Comparison of ENCODE assay signal across 22 cellular contexts in the genomic region with DNA sequence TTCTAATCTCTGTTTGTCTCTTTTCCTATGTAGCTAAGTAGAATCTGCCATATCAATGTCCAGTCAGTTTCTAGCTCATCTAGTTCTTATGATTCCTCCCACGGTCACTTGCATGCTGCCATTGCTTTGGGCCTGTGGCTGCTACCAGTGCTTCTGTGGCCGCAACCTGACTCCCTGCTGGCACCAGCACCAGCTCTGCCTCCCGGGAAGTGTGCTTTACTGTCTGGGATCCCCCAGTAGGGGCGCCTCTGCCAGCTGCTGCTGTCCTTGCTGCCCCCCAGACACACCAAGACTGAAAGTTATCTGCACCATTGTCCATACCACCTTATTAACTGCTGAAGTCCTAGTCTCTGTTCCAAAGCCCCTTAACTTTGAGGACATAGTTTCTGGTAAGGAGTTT. TPM values are rescaled to one million over a fixed set of nuclear protein-coding genes. Genes with fewer than 3 reads are reported as not detected.
"Had no signal": no experiment of that assay in that cellular context is flagged by ENCODE, and none has a peak within 500 bp of the region (broad histone marks: within the 10 kb centered on the region; RNA-seq: fewer than 3 reads in every experiment).

No MANE protein-coding gene starts in this region.

- H3K27ac Mint-ChIP-seq: activated CD4-positive, alpha-beta memory T cell treated with anti-CD3 and anti-CD28 coated beads, Interleukin-2, amount 10 ng/mL, durations not matched to agents 7 days and 5 days; activated CD4-positive, alpha-beta T cell treated with anti-CD3 and anti-CD28 coated beads for 36 hours; activated naive CD4-positive, alpha-beta T cell treated with anti-CD3 and anti-CD28 coated beads for 36 hours; activated naive CD8-positive, alpha-beta T cell; activated T-helper 17 cell treated with anti-CD3 and anti-CD28 coated beads, Interleukin-2, amount 50 U/mL, for 72 hours; T-helper 17 cell had no signal

- H3K4me3 ChIP-seq: Peyer's patch had no signal

- H3K4me1 ChIP-seq: Peyer's patch had no signal

- ATAC-seq: activated CD4-positive, alpha-beta T cell treated with anti-CD3 and anti-CD28 coated beads for 36 hours; activated T-helper 17 cell treated with anti-CD3 and anti-CD28 coated beads, Interleukin-2, amount 50 U/mL, for 72 hours; T-helper 17 cell had no signal

- H3K9ac ChIP-seq: KMS-11 had no signal

- H3K27ac ChIP-seq: KMS-11, Peyer's patch, VCaP had no signal

- H3K27me3 ChIP-seq: Peyer's patch had no signal

- H3K36me3 ChIP-seq: Peyer's patch had no signal

- FAIRE-seq: astrocyte had no signal

- H3K9me3 Mint-ChIP-seq: activated CD4-positive, alpha-beta memory T cell treated with anti-CD3 and anti-CD28 coated beads, Interleukin-2, amount 10 ng/mL, durations not matched to agents 7 days and 5 days; activated naive CD4-positive, alpha-beta T cell treated with anti-CD3 and anti-CD28 coated beads for 36 hours; activated T-helper 17 cell treated with anti-CD3 and anti-CD28 coated beads, Interleukin-2, amount 50 U/mL, for 72 hours had no signal

- H3K4me2 ChIP-seq: KMS-11 had no signal

- DNase-seq: activated CD4-positive, alpha-beta memory T cell treated with anti-CD3 and anti-CD28 coated beads, Interleukin-2, amount 10 ng/mL, durations not matched to agents 7 days and 5 days; activated CD4-positive, alpha-beta T cell treated with anti-CD3 and anti-CD28 coated beads for 36 hours; activated CD4-positive, alpha-beta T cell treated with anti-CD3 and anti-CD28 coated beads, Interleukin-2, amount 50 U/mL, for 1 hour; activated gamma-delta T cell; activated naive CD4-positive, alpha-beta T cell treated with anti-CD3 and anti-CD28 coated beads for 36 hours; activated T-cell treated with anti-CD3 and anti-CD28 coated beads for 4 hours; activated T-cell treated with anti-CD3 and anti-CD28 coated beads, Interleukin-2, amount 50 U/mL, for 48 hours; amygdala; cerebellar nuclear complex; MM.1S; NCI-H1048; NCI-H1930; NCI-H446; Peyer's patch; SHP77; T-helper 17 cell had no signal

- H3K9me3 ChIP-seq: Peyer's patch had no signal

- H3K4me3 Mint-ChIP-seq: activated CD4-positive, alpha-beta memory T cell treated with anti-CD3 and anti-CD28 coated beads, Interleukin-2, amount 10 ng/mL, durations not matched to agents 7 days and 5 days; activated CD4-positive, alpha-beta T cell treated with anti-CD3 and anti-CD28 coated beads for 36 hours; activated naive CD4-positive, alpha-beta T cell treated with anti-CD3 and anti-CD28 coated beads for 36 hours; activated naive CD8-positive, alpha-beta T cell; activated T-helper 17 cell treated with anti-CD3 and anti-CD28 coated beads, Interleukin-2, amount 50 U/mL, for 72 hours; T-helper 17 cell had no signal

- H3K4me1 Mint-ChIP-seq: activated CD4-positive, alpha-beta memory T cell treated with anti-CD3 and anti-CD28 coated beads, Interleukin-2, amount 10 ng/mL, durations not matched to agents 7 days and 5 days; activated CD4-positive, alpha-beta T cell treated with anti-CD3 and anti-CD28 coated beads for 36 hours; activated T-helper 17 cell treated with anti-CD3 and anti-CD28 coated beads, Interleukin-2, amount 50 U/mL, for 72 hours had no signal

RNA-seq across cellular contexts. Expression of a gene that starts 56.3 kb away (rescaled TPM):
- total RNA-seq: activated CD8-positive, alpha-beta memory T cell treated with anti-CD3 and anti-CD28 coated beads for 36 hours had no signal
